In the genomic region with DNA sequence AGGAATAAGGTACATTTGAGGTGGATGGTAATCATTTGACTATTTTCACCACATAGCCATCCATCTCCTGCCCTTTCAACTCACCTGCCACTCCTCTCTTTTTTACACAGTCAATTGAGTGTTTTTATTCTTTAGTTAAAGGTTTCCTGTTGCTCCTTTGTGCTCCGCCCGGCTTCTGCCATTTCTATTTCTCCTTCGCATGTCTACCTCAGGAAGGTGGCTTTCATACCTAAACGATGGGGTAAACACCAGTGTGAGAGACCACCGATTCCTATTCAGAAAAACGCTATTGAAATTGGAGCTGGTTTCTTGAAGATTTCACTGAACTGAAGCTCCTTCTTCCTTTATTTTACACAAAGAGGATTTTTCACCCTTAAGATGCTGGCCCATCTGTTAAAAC, we compare ENCODE assay signal across 23 cellular contexts.
"Had no signal": no experiment of that assay in that cellular context is flagged by ENCODE, and none has a peak within 500 bp of the region (broad histone marks: within the 10 kb centered on the region; RNA-seq: fewer than 3 reads in every experiment).

No MANE protein-coding gene starts in this region.

- H3K27ac Mint-ChIP-seq: dendritic cell treated with granulocyte-macrophage colony-stimulating factor and Interleukin-4, amounts not matched to agents 40 ng/mL and 50 ng/mL, for 4 days; memory B cell; mesothelial cell of epicardium; natural killer cell; progenitor cell of endocrine pancreas had no signal

- H3K9me3 ChIP-seq: pancreas, tibial artery, uterus had no signal

- H3K4me1 Mint-ChIP-seq: memory B cell, mesothelial cell of epicardium, natural killer cell, neural crest cell had no signal

- H3K36me3 Mint-ChIP-seq: memory B cell, mesothelial cell of epicardium, natural killer cell had no signal

- H3K36me3 ChIP-seq: esophagus squamous epithelium, left ventricle myocardium inferior, lower lobe of right lung, pancreas, tibial artery, upper lobe of left lung, uterus had no signal

- H3K4me1 ChIP-seq: esophagus squamous epithelium, left ventricle myocardium inferior, lower lobe of right lung, pancreas, tibial artery, upper lobe of left lung, uterus had no signal

- H3K4me2 ChIP-seq: hepatocyte had no signal

- H2AFZ ChIP-seq: hepatocyte had no signal

- ATAC-seq: left cardiac atrium; lower lobe of right lung; natural killer cell; pancreas; right cardiac atrium; stimulated activated naive CD8-positive, alpha-beta T cell treated with anti-CD3 and anti-CD28 coated beads, Interleukin-15, Interleukin-2, amounts not matched to agents 100 U/mL and 50 U/mL, for 24 hours had no signal

- H3K4me3 Mint-ChIP-seq: dendritic cell treated with granulocyte-macrophage colony-stimulating factor and Interleukin-4, amounts not matched to agents 40 ng/mL and 50 ng/mL, for 4 days; memory B cell; mesothelial cell of epicardium; natural killer cell; neural crest cell had no signal

- H3K4me3 ChIP-seq: esophagus squamous epithelium, hepatocyte, left ventricle myocardium inferior, lower lobe of right lung, pancreas, tibial artery, upper lobe of left lung, uterus had no signal

- H3K27me3 Mint-ChIP-seq: dendritic cell treated with granulocyte-macrophage colony-stimulating factor and Interleukin-4, amounts not matched to agents 40 ng/mL and 50 ng/mL, for 4 days; memory B cell; progenitor cell of endocrine pancreas had no signal

- H3K27me3 ChIP-seq: esophagus squamous epithelium, hepatocyte, pancreas, tibial artery, upper lobe of left lung, uterus had no signal

- H3K27ac ChIP-seq: esophagus squamous epithelium, hepatocyte, left ventricle myocardium inferior, lower lobe of right lung, pancreas, tibial artery, upper lobe of left lung, uterus had no signal

- H3K79me2 ChIP-seq: hepatocyte had no signal

- DNase-seq: esophagus squamous epithelium; foreskin fibroblast; kidney; left cardiac atrium; left ventricle myocardium inferior; lower lobe of right lung; natural killer cell; occipital lobe; pancreas; right cardiac atrium; small intestine; stimulated activated CD4-positive, alpha-beta T cell treated with anti-CD3 and anti-CD28 coated beads, Interleukin-12 subunit alpha, Interleukin-12 subunit beta, amount 100 ng/mL, for 4 hours; stimulated activated CD4-positive, alpha-beta T cell treated with anti-CD3 and anti-CD28 coated beads, Interleukin-2, amount 100 ng/mL, for 48 hours; stimulated activated naive CD8-positive, alpha-beta T cell treated with anti-CD3 and anti-CD28 coated beads, Interleukin-15, Interleukin-2, amounts not matched to agents 100 U/mL and 50 U/mL, for 24 hours; tibial artery; upper lobe of left lung; uterus had no signal

- H3K9me3 Mint-ChIP-seq: neural crest cell had no signal
